In genomic region chr13:73138276-73138950, GRCh38 we compare ENCODE assay signal across 13 cellular contexts.
A peak's percentile ranks its signal among the peaks of the same experiment; 100 is the strongest.
DNase-seq lines count a peak whose midpoint lies in the region; ATAC-seq and TF ChIP-seq lines count a peak whose summit lies in the region.
"Had no signal": no experiment of that assay in that cellular context is flagged by ENCODE, and none has a peak within 500 bp of the region (broad histone marks: within the 10 kb centered on the region; RNA-seq: fewer than 3 reads in every experiment).

No MANE protein-coding gene starts in this region.

- H3K27me3 ChIP-seq in adipocyte (replicated peaks; ENCODE audit: control insufficient read depth, insufficient read depth, low read length) = no peaks in the 10 kb centered on the region
- no peaks in the 10 kb centered on the region for H3K27me3 ChIP-seq in tibial artery

- H3K4me1 ChIP-seq in adipocyte (ENCODE audit: control insufficient read depth, insufficient read depth, low read length) (peaks cover 19% of the 10 kb centered on the region), urinary bladder (ENCODE audit: insufficient read depth) (no peaks in the 10 kb centered on the region), tibial artery (peaks cover 0 to 2% (median 0%) of the 10 kb centered on the region in 4 donors)

- H3K36me3 ChIP-seq in adipocyte (ENCODE audit: control insufficient read depth, insufficient read depth, low read length, severe bottlenecking) (no peaks in the 10 kb centered on the region), urinary bladder (ENCODE audit: insufficient read depth) (no peaks in the 10 kb centered on the region), tibial artery (no peaks in the 10 kb centered on the region)

- 60% methylated on average over 12 of the region's 12 CpGs for WGBS in urinary bladder

- DNase-seq in NCI-H2107 treated with DMSO at 0.1 percent for 48 hours (lab: John Stamatoyannopoulos, UW; ENCODE audit: unreplicated experiment) (peak; percentile 21), NCI-H2107 (lab: John Stamatoyannopoulos, UW) (no peak), adipocyte (ENCODE audit: low read depth) (peak; percentile 59), left kidney (ENCODE audit: low read depth, low spot score) (peak; percentile 58), tibial artery (no peak), COR-L47 (lab: John Stamatoyannopoulos, UW) (no peak)
- DNase-seq: activated effector memory CD4-positive, alpha-beta T cell treated with Interleukin-2 at 50 U/mL for 16 hours; naive B cell; NCI-H2081 treated with DMSO at 0.1 percent for 48 hours had no signal

- H3K9me3 ChIP-seq in adipocyte (ENCODE audit: control insufficient read depth, low read length) (no peaks in the 10 kb centered on the region), tibial artery (no peaks in the 10 kb centered on the region)

- H3K9ac ChIP-seq in adipocyte (ENCODE audit: low read length) = no peak overlapping the region

- intact Hi-C loops in tibial artery (cut with DNase I; ENCODE audit: low total_unique reads) = no loop called here

- H3K27ac ChIP-seq in urinary bladder (ENCODE audit: low read depth) (peak overlapping the region; percentile 32), tibial artery (no peak overlapping the region)
- H3K27ac ChIP-seq: coronary artery, VCaP had no signal

- H3K4me3 ChIP-seq in adipocyte (ENCODE audit: low read length) (no peak overlapping the region), urinary bladder (ENCODE audit: low read depth, low read length) (no peak overlapping the region), tibial artery (no peak overlapping the region)
- H3K4me3 ChIP-seq: coronary artery had no signal

- no peak for ATAC-seq in GM18873 (IDR thresholded peaks at IDR 0.05; ENCODE audit: low FRiP score, unreplicated experiment)

- TF ChIP-seq CTCF in tibial artery (IDR thresholded peaks at IDR 0.05) = no peak

Comparison
In these comparisons a context has a peak if more than half of its experiments do, and no peak if none do; other contexts are left out.
1. DNase-seq: peak in NCI-H2107 treated with DMSO at 0.1 percent for 48 hours (single experiment), adipocyte (single experiment) and left kidney (single experiment); none in NCI-H2107 (single experiment), tibial artery (0 of 2) and COR-L47 (single experiment).